ENCODE assay signal across 8 cellular contexts in the genomic region with DNA sequence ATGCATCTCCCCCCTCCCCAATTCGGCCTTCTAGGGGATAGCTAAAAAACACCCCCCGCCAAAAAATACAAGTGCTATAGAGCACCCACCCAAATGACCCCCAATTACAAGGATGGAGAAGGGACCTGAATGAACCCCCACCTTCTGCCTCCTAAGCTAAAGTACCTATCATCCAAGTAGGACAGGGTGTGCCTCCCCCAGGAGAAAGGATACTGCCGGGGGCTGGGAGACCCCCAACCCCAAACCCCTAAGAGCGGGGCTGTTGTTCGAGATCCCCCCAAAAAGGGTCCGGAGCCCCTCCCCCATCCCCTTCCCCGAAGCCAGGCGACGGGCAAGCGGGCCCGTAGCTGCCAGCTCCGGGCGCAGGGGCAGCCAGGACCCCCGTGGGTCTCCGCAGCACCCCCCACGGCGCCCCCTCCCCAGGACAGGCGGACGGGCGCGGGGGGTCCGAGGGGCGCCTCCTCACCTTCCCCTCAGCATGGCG. TPM values are rescaled to one million over a fixed set of nuclear protein-coding genes. Genes with fewer than 3 reads are reported as not detected.
DNase-seq lines count a peak whose midpoint lies in the region; ATAC-seq and TF ChIP-seq lines count a peak whose summit lies in the region.

No MANE protein-coding gene starts in this region.

- H4K20me1 ChIP-seq in GM23248 (ENCODE audit: insufficient read depth) (no peaks in the 10 kb centered on the region), SU-DHL-6 (ENCODE audit: low read depth, low read length) (no peaks in the 10 kb centered on the region)

- H3K9ac ChIP-seq in GM23248 = peak overlapping the region; percentile 98
- peak overlapping the region; percentile 100 for H3K9ac ChIP-seq in SU-DHL-6 (ENCODE audit: low read length)
- peak overlapping the region; percentile 98 for H3K9ac ChIP-seq in skeletal muscle satellite cell (ENCODE audit: low read depth, low read length)

- WGBS in GM23248 (ENCODE audit: low coverage in 1 of 2, low lambda C conversion rate in 2 of 2, missing lambda C conversion rate in 2 of 2), 2 experiments = 0 to 2% methylated on average over 12 to 24 of the region's 24 CpGs

- H3K27me3 ChIP-seq in GM23248 (replicated peaks; ENCODE audit: insufficient read depth) (no peaks in the 10 kb centered on the region), SU-DHL-6 (ENCODE audit: low read length) (no peaks in the 10 kb centered on the region), skeletal muscle satellite cell (ENCODE audit: control insufficient read depth, insufficient read depth, low read length) (no peaks in the 10 kb centered on the region)

- peaks cover 35% of the 10 kb centered on the region for H3K4me1 ChIP-seq in GM23248 (ENCODE audit: insufficient read depth)
- H3K4me1 ChIP-seq in skeletal muscle satellite cell (ENCODE audit: control insufficient read depth, insufficient read depth, low read length) = peaks cover 36% of the 10 kb centered on the region

- H3K36me3 ChIP-seq in GM23248 (ENCODE audit: low read depth) = no peaks in the 10 kb centered on the region
- peaks cover 11% of the 10 kb centered on the region; the same call in 1 of the 2 replicates for H3K36me3 ChIP-seq in SU-DHL-6 (ENCODE audit: low read length)
- peaks cover 9% of the 10 kb centered on the region for H3K36me3 ChIP-seq in skeletal muscle satellite cell (ENCODE audit: insufficient read depth, low read length)

- H3F3A ChIP-seq in GM23248 (ENCODE audit: insufficient read depth) (peaks cover 51% of the 10 kb centered on the region), SU-DHL-6 (ENCODE audit: insufficient read depth) (peaks cover 57% of the 10 kb centered on the region)

- no peak for TF ChIP-seq CTCF in SU-DHL-6 (IDR thresholded peaks at IDR 0.05; ENCODE audit: insufficient read depth, low read length, poor library complexity, severe bottlenecking)
- TF ChIP-seq CTCF in fibroblast of villous mesenchyme (IDR thresholded peaks at IDR 0.05; ENCODE audit: insufficient read depth, low read depth, low read length) = no peak

- H3K4me3 ChIP-seq in GM23248 (peak overlapping the region; percentile 78), SU-DHL-6 (ENCODE audit: insufficient read depth, low read length, poor library complexity, severe bottlenecking) (peak overlapping the region; percentile 97), fibroblast of villous mesenchyme (ENCODE audit: low read depth, low read length) (peak overlapping the region; percentile 98), skeletal muscle satellite cell (ENCODE audit: low read length) (peak overlapping the region; percentile 76)

- H3K4me2 ChIP-seq in GM23248 (ENCODE audit: unreplicated experiment) = peak overlapping the region; percentile 99
- H3K4me2 ChIP-seq in SU-DHL-6 (ENCODE audit: low read depth, low read length, poor library complexity, severe bottlenecking) = peak overlapping the region; percentile 85
- H3K4me2 ChIP-seq in skeletal muscle satellite cell (ENCODE audit: low read length) = peak overlapping the region; percentile 94

- DNase-seq in GM23248 = peak; percentile 18
- DNase-seq in fibroblast of villous mesenchyme (ENCODE audit: low read depth) = no peak
- DNase-seq in NCI-H82 treated with DMSO at 0.1 percent for 48 hours (lab: John Stamatoyannopoulos, UW; ENCODE audit: unreplicated experiment) = no peak
- DNase-seq in hippocampal formation (lab: John Stamatoyannopoulos, UW) = no peak
- no peak for DNase-seq in effector CD4-positive, alpha-beta T cell

- H3K9me3 ChIP-seq in GM23248 (ENCODE audit: low read depth) = no peaks in the 10 kb centered on the region
- H3K9me3 ChIP-seq in SU-DHL-6 (ENCODE audit: insufficient read depth, low read length) = no peaks in the 10 kb centered on the region
- no peaks in the 10 kb centered on the region for H3K9me3 ChIP-seq in skeletal muscle satellite cell (replicated peaks; ENCODE audit: low read length)

- H3K9me2 ChIP-seq in GM23248 (ENCODE audit: insufficient read depth) (no peaks in the 10 kb centered on the region), SU-DHL-6 (replicated peaks; ENCODE audit: insufficient read depth, low read length) (no peaks in the 10 kb centered on the region)

- H2AFZ ChIP-seq in GM23248 (peak overlapping the region; percentile 35), SU-DHL-6 (ENCODE audit: low read depth, low read length, severe bottlenecking) (no peak overlapping the region)

- ATAC-seq in GM21786 (IDR thresholded peaks at IDR 0.05; ENCODE audit: unreplicated experiment) = no peak

- H3K79me2 ChIP-seq in GM23248 (ENCODE audit: insufficient read depth) = peaks cover 38% of the 10 kb centered on the region
- peaks cover 51% of the 10 kb centered on the region for H3K79me2 ChIP-seq in SU-DHL-6 (ENCODE audit: insufficient read depth, low read length)

- in situ Hi-C loops in GM23248 (cut with MboI) = no loop called here

- H3K27ac ChIP-seq in GM23248 (peak overlapping the region; percentile 96), SU-DHL-6 (ENCODE audit: low read depth, low read length) (peak overlapping the region; percentile 97)

RNA-seq across cellular contexts. Expression of a gene that starts 1.9 kb away (rescaled TPM):
- 9.1 and 9.9 TPM in 2 replicates for total RNA-seq in GM23248 (2014; rRNA removed; shearing (Covaris generic))
- polyA plus RNA-seq in GM23248 (2016; fragmentation: Nextera tagmentation; extraction: Ambion mirVana) = 6.0 and 7.0 TPM in 2 replicates
- total RNA-seq in fibroblast of villous mesenchyme = 16.0 and 16.8 TPM in 2 replicates
- 14.2 and 15.3 TPM in 2 replicates for total RNA-seq in skeletal muscle satellite cell (2012; rRNA removed)

RNA-seq across cellular contexts. Expression of a gene that starts 18.9 kb away (rescaled TPM):
- total RNA-seq in GM23248 (2014; rRNA removed; shearing (Covaris generic)) = 132 and 177 TPM in 2 replicates
- polyA plus RNA-seq in GM23248 (2016; fragmentation: Nextera tagmentation; extraction: Ambion mirVana) = 143 and 154 TPM in 2 replicates
- total RNA-seq in fibroblast of villous mesenchyme = 155 and 160 TPM in 2 replicates
- 115 and 118 TPM in 2 replicates for total RNA-seq in skeletal muscle satellite cell (2012; rRNA removed)
